In genomic region chr1:29122987-29123870, GRCh38 we compare ENCODE assay signal across 7 cellular contexts. TPM values are rescaled to one million over a fixed set of nuclear protein-coding genes. Genes with fewer than 3 reads are reported as not detected.
DNase-seq lines count a peak whose midpoint lies in the region; ATAC-seq and TF ChIP-seq lines count a peak whose summit lies in the region.

No MANE protein-coding gene starts in this region.

- peak overlapping the region; percentile 96 for H3K4me3 ChIP-seq in H7 (ENCODE audit: insufficient read depth, low read depth, low read length)
- peak overlapping the region; percentile 57 to 77 (median 68) for H3K4me3 ChIP-seq in fibroblast of lung (replicated peaks in 1 of 4; ENCODE audit: control extremely low read depth in 1 of 4, insufficient read depth in 1 of 4, low read depth in 3 of 4, low read length in 4 of 4)

- H3K9ac ChIP-seq in fibroblast of lung (ENCODE audit: insufficient read depth, low read length) = peak overlapping the region; percentile 90

- DNase-seq in H7 = peak; percentile 78
- DNase-seq in activated CD4-positive, alpha-beta T cell treated with anti-CD3 and anti-CD28 coated beads, Interleukin-2, amount 50 U/mL, for 48 hours = peak; percentile 31 to 46
- peak; percentile 49 to 58 for DNase-seq in fibroblast of lung (ENCODE audit: low read depth in 2 of 2)
- no peak for DNase-seq in omental fat pad (ENCODE audit: low spot score)
- DNase-seq in COLO829 (ENCODE audit: low spot score) = no peak

- no peak overlapping the region for H2AFZ ChIP-seq in fibroblast of lung (ENCODE audit: low read length)

- TF ChIP-seq CTCF in fibroblast of lung (conservative IDR thresholded peaks at IDR 0.05 in 1 of 2, IDR thresholded peaks at IDR 0.05 in 1 of 2; ENCODE audit: low read depth in 1 of 2, low read length in 2 of 2) (no peak), omental fat pad (IDR thresholded peaks at IDR 0.05) (no peak)

- no peaks in the 10 kb centered on the region for H4K20me1 ChIP-seq in fibroblast of lung (ENCODE audit: control insufficient read depth, extremely low read depth, insufficient read depth, low read length)

- H3K9me3 ChIP-seq in fibroblast of lung (ENCODE audit: control insufficient read depth, insufficient read depth, low read depth, low read length) = no peaks in the 10 kb centered on the region

- peak overlapping the region; percentile 83 for H3K4me2 ChIP-seq in fibroblast of lung (ENCODE audit: extremely low read depth, insufficient read depth, low read length)

- ATAC-seq in omental fat pad (ENCODE audit: low FRiP score) = peak; percentile 8
- ATAC-seq in GM18868 (IDR thresholded peaks at IDR 0.05; ENCODE audit: unreplicated experiment) = no peak
- ATAC-seq in HG02623 (IDR thresholded peaks at IDR 0.05; ENCODE audit: unreplicated experiment) = no peak

- H3K79me2 ChIP-seq in fibroblast of lung (ENCODE audit: control insufficient read depth, insufficient read depth, low read length) = peaks cover 24% of the 10 kb centered on the region

- H3K4me1 ChIP-seq in fibroblast of lung (ENCODE audit: control insufficient read depth, extremely low read depth, insufficient read depth, low read length) = peaks cover 9% of the 10 kb centered on the region

- peak overlapping the region; percentile 79 for H3K27ac ChIP-seq in fibroblast of lung (ENCODE audit: insufficient read depth, low read length)

- peaks cover 13% of the 10 kb centered on the region for H3K27me3 ChIP-seq in H7 (ENCODE audit: control insufficient read depth, insufficient read depth, low read length)
- no peaks in the 10 kb centered on the region for H3K27me3 ChIP-seq in fibroblast of lung (ENCODE audit: control insufficient read depth, insufficient read depth, low read length)

- H3K36me3 ChIP-seq in H7 (replicated peaks; ENCODE audit: control insufficient read depth, insufficient read depth, low read length) (peaks cover 2% of the 10 kb centered on the region), fibroblast of lung (ENCODE audit: control insufficient read depth, insufficient read depth, low read length) (peaks cover 7% of the 10 kb centered on the region)

RNA-seq across cellular contexts. Expression of gene TMEM200B, which starts 0.5 kb away (rescaled TPM):
- total RNA-seq in H7 (2014; rRNA removed; shearing (Covaris generic)) = 53.7 and 59.5 TPM in 2 replicates
- total RNA-seq in fibroblast of lung = 17.7 and 18.5 TPM in 2 replicates
- polyA plus RNA-seq in fibroblast of lung = 12.6 and 20.8 TPM in 2 replicates
- 15.5 and 22.1 TPM in 2 replicates for polyA plus RNA-seq in fibroblast of lung (2012)
- polyA minus RNA-seq in fibroblast of lung (ENCODE audit: low replicate concordance) = 7.3 and 10.5 TPM in 2 replicates
- total RNA-seq in omental fat pad = 10 to 100 TPM in 2 of 4 donors, 1 to 10 TPM in 2; 7.2 to 26.8 (median 9.7) TPM

RNA-seq across cellular contexts. Expression of gene SRSF4, which starts 58.5 kb away (rescaled TPM):
- total RNA-seq in H7 (2014; rRNA removed; shearing (Covaris generic)) = 62.5 and 76.6 TPM in 2 replicates
- total RNA-seq in fibroblast of lung (46.2 and 51.4 TPM in 2 replicates), omental fat pad (100 to 1,000 TPM in 1 of 4 donors, 10 to 100 TPM in 3; 75.3 to 117 (median 88.1) TPM)
- polyA plus RNA-seq in fibroblast of lung = 59.2 and 61.9 TPM in 2 replicates
- 54.1 and 54.4 TPM in 2 replicates for polyA plus RNA-seq in fibroblast of lung (2012)
- 7.6 and 8.7 TPM in 2 replicates for polyA minus RNA-seq in fibroblast of lung (ENCODE audit: low replicate concordance)

Comparison
In these comparisons a context has a peak if more than half of its experiments do, and no peak if none do; other contexts are left out.
1. DNase-seq: peak in H7 (single experiment), activated CD4-positive, alpha-beta T cell treated with anti-CD3 and anti-CD28 coated beads, Interleukin-2, amount 50 U/mL, for 48 hours (2 of 2) and fibroblast of lung (2 of 2); none in omental fat pad (single experiment) and COLO829 (single experiment).